In the genomic region with DNA sequence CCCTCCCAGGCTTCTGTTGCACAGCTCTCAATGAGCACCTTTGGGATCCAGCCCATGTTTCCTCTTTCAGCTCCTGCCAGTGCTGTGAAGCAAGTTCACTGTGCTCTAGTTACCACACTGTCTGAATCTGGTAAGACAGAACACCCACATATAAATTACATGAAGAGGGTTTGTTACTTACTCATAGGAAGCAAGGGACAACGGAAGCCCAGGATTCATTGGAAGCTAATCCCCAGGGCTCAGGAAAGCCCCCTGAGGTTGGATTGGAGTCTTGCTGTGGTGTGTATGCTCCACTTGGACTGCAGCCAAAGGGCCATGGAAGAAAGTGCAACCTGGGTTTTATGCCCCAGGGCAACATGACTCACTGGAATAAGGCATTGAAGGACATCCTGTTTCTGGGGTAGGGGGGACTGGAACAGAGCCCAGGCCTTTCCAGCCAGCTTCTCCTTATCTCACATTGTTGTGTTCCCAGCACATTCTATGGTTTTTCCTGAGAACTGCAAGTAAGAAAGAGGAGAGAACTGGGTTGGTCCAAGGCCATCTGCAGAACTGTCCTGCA, we compare ENCODE assay signal across 10 cellular contexts. TPM values are rescaled to one million over a fixed set of nuclear protein-coding genes. Genes with fewer than 3 reads are reported as not detected.
DNase-seq lines count a peak whose midpoint lies in the region; ATAC-seq, FAIRE-seq and TF ChIP-seq lines count a peak whose summit lies in the region.
"Had no signal": no experiment of that assay in that cellular context is flagged by ENCODE, and none has a peak within 500 bp of the region (broad histone marks: within the 10 kb centered on the region; RNA-seq: fewer than 3 reads in every experiment).

No MANE protein-coding gene starts in this region.

- no peaks in the 10 kb centered on the region for H3K79me2 ChIP-seq in GM23248 (ENCODE audit: insufficient read depth)

- H3K36me3 ChIP-seq in GM23248 (ENCODE audit: low read depth): no peaks in the 10 kb centered on the region
- H3K36me3 ChIP-seq in skeletal muscle satellite cell (ENCODE audit: insufficient read depth, low read length): no peaks in the 10 kb centered on the region
- no peaks in the 10 kb centered on the region for H3K36me3 ChIP-seq in gastroesophageal sphincter

- H2AFZ ChIP-seq in GM23248: no peak overlapping the region

- no peaks in the 10 kb centered on the region for H3K27me3 ChIP-seq in GM23248 (replicated peaks; ENCODE audit: insufficient read depth)
- H3K27me3 ChIP-seq in skeletal muscle satellite cell (ENCODE audit: control insufficient read depth, insufficient read depth, low read length): no peaks in the 10 kb centered on the region
- H3K27me3 ChIP-seq in gastroesophageal sphincter: no peaks in the 10 kb centered on the region

- peak; percentile 66 for FAIRE-seq in RCC 7860 (lab: Jason Lieb, UNC)

- H3K4me2 ChIP-seq in GM23248 (ENCODE audit: unreplicated experiment) (peak overlapping the region; percentile 9), skeletal muscle satellite cell (ENCODE audit: low read length) (no peak overlapping the region)

- H3K27ac ChIP-seq in GM23248: peak overlapping the region; percentile 43
- H3K27ac ChIP-seq in epithelial cell of prostate: peak overlapping the region; percentile 38
- no peak overlapping the region for H3K27ac ChIP-seq in gastroesophageal sphincter

- H4K20me1 ChIP-seq in GM23248 (ENCODE audit: insufficient read depth): no peaks in the 10 kb centered on the region

- TF ChIP-seq EP300 in gastroesophageal sphincter (IDR thresholded peaks at IDR 0.05): no peak

- no peak for TF ChIP-seq POLR2A in gastroesophageal sphincter (IDR thresholded peaks at IDR 0.05)

- peaks cover 10% of the 10 kb centered on the region; the same call in 1 of the 2 replicates for H3K4me1 ChIP-seq in GM23248 (ENCODE audit: insufficient read depth)
- H3K4me1 ChIP-seq in skeletal muscle satellite cell (ENCODE audit: control insufficient read depth, insufficient read depth, low read length): peaks cover 6% of the 10 kb centered on the region
- H3K4me1 ChIP-seq in gastroesophageal sphincter: no peaks in the 10 kb centered on the region

- no peak for ATAC-seq in GM18858 (IDR thresholded peaks at IDR 0.05; ENCODE audit: unreplicated experiment)
- ATAC-seq in gastroesophageal sphincter: no peak
- ATAC-seq: stimulated activated naive CD8-positive, alpha-beta T cell treated with anti-CD3 and anti-CD28 coated beads, Interleukin-15, amount 100 ng/mL, for 72 hours had no signal

- H3F3A ChIP-seq in GM23248 (ENCODE audit: insufficient read depth): 0 out of 2 replicates have a peak, but pooled peaks cover 3% of the 10 kb centered on the region

- no peak for TF ChIP-seq CTCF in gastroesophageal sphincter (IDR thresholded peaks at IDR 0.05)

- no peak overlapping the region for H3K9ac ChIP-seq in GM23248
- no peak overlapping the region for H3K9ac ChIP-seq in skeletal muscle satellite cell (ENCODE audit: low read depth, low read length)

- H3K9me2 ChIP-seq in GM23248 (ENCODE audit: insufficient read depth): no peaks in the 10 kb centered on the region

- H3K9me3 ChIP-seq in GM23248 (ENCODE audit: low read depth) (no peaks in the 10 kb centered on the region), skeletal muscle satellite cell (replicated peaks; ENCODE audit: low read length) (no peaks in the 10 kb centered on the region), gastroesophageal sphincter (no peaks in the 10 kb centered on the region)

- DNase-seq in GM23248 (peak; percentile 88), RCC 7860 (ENCODE audit: low spot score) (peak; percentile 89), epithelial cell of prostate (ENCODE audit: low read depth, low spot score) (no peak)
- no peak for DNase-seq in stimulated activated CD4-positive, alpha-beta T cell treated with anti-CD3 and anti-CD28 coated beads, Interleukin-1b, Interleukin-23, amount 100 ng/mL, for 48 hours
- DNase-seq: NCI-H446; stimulated activated CD4-positive, alpha-beta T cell treated with anti-CD3 and anti-CD28 coated beads, Interleukin-15, amount 100 ng/mL, for 24 hours; stimulated activated naive CD8-positive, alpha-beta T cell treated with anti-CD3 and anti-CD28 coated beads, Interleukin-15, amount 100 ng/mL, for 72 hours had no signal

- in situ Hi-C loops in GM23248 (cut with MboI): no loop called here

- H3K4me3 ChIP-seq in GM23248 (no peak overlapping the region), skeletal muscle satellite cell (ENCODE audit: low read length) (peak overlapping the region; percentile 34), gastroesophageal sphincter (no peak overlapping the region)

- 30 to 52% methylated on average over 1 of the region's 1 CpG for WGBS in GM23248 (ENCODE audit: low coverage in 1 of 2, low lambda C conversion rate in 2 of 2, missing lambda C conversion rate in 2 of 2), 2 experiments
- 67 to 80% methylated on average over 1 of the region's 1 CpG for WGBS in gastroesophageal sphincter (ENCODE audit: low coverage in 1 of 2), 2 donors

RNA-seq across cellular contexts. Expression of gene CLK4, which starts 15.6 kb away (rescaled TPM):
- 14.1 and 19.0 TPM in 2 replicates for total RNA-seq in GM23248 (2014; rRNA removed; shearing (Covaris generic))
- polyA plus RNA-seq in GM23248 (2016; fragmentation: Nextera tagmentation; extraction: Ambion mirVana): 11.0 and 11.8 TPM in 2 replicates
- total RNA-seq in skeletal muscle satellite cell (2012; rRNA removed): 26.2 and 35.7 TPM in 2 replicates
- 10 to 100 TPM; 16.0 to 59.0 (median 27.2) TPM for total RNA-seq in gastroesophageal sphincter

RNA-seq across cellular contexts. Expression of gene COL23A1, which starts 52.2 kb away (rescaled TPM):
- not detected in 2 replicates for total RNA-seq in GM23248 (2014; rRNA removed; shearing (Covaris generic))
- polyA plus RNA-seq in GM23248 (2016; fragmentation: Nextera tagmentation; extraction: Ambion mirVana): not detected in 2 replicates
- 0.22 and 0.25 TPM in 2 replicates for total RNA-seq in skeletal muscle satellite cell (2012; rRNA removed)
- 1 to 10 TPM in 3 of 4 donors, under 1 TPM in 1; 0.93 to 4.6 (median 2.4) TPM for total RNA-seq in gastroesophageal sphincter

Comparison
In these comparisons a context has a peak if more than half of its experiments do, and no peak if none do; other contexts are left out.
1. DNase-seq: peak in GM23248 (single experiment) and RCC 7860 (single experiment); none in epithelial cell of prostate (single experiment) and stimulated activated CD4-positive, alpha-beta T cell treated with anti-CD3 and anti-CD28 coated beads, Interleukin-1b, Interleukin-23, amount 100 ng/mL, for 48 hours (single experiment).
2. H3K27ac ChIP-seq: peak in GM23248 (single experiment) and epithelial cell of prostate (single experiment); none in gastroesophageal sphincter (0 of 4).